In genomic region chr5:64323591-64323990, GRCh38 we compare ENCODE assay signal across 1 cellular context.
TF ChIP-seq lines count a peak whose summit lies in the region.

No MANE protein-coding gene starts in this region.

TF ChIP-seq in GM23338, 12 proteins besides CTCF, POLR2A, EP300 and RAD21 (continued from another document):
- TF ChIP-seq ZNF462 (CRISPR knock-in tag; IDR thresholded peaks at IDR 0.05) (no peak), STAT1 (IDR thresholded peaks at IDR 0.05; ENCODE audit: unreplicated experiment) (no peak)
